Comparison of ENCODE assay signal across 8 cellular contexts in genomic region chr7:103279636-103279962, GRCh38. TPM values are rescaled to one million over a fixed set of nuclear protein-coding genes. Genes with fewer than 3 reads are reported as not detected.
DNase-seq lines count a peak whose midpoint lies in the region; ATAC-seq and TF ChIP-seq lines count a peak whose summit lies in the region.
"Not testable (repeated sequence)": the region's sequence is repeated elsewhere in the genome, so short reads cannot be mapped to it uniquely, and the experiment has no call there.

No MANE protein-coding gene starts in this region.

- H3K4me1 ChIP-seq in gastrocnemius medialis = not testable (repeated sequence)

- CTCF ChIA-PET in WTC11 (lab: Charles Lee) = not testable (repeated sequence)

- not testable (repeated sequence) for TF ChIP-seq CTCF in CD14-positive monocyte (IDR thresholded peaks at IDR 0.05); WTC11 (IDR thresholded peaks at IDR 0.05); gastrocnemius medialis (IDR thresholded peaks at IDR 0.05 in 4 of 5, conservative IDR thresholded peaks at IDR 0.05 in 1 of 5)

- not testable (repeated sequence) for H3K27me3 ChIP-seq in gastrocnemius medialis

- H3K9me3 Mint-ChIP-seq in CD14-positive monocyte, WTC11: not testable (repeated sequence)

- not testable (repeated sequence) for TF ChIP-seq POLR2A in gastrocnemius medialis (IDR thresholded peaks at IDR 0.05)

- H3K27ac ChIP-seq in gastrocnemius medialis = peak overlapping the region in 1 of 4 donors; percentile 26

- H3K4me1 Mint-ChIP-seq in CD14-positive monocyte = peaks cover 19% of the 10 kb centered on the region
- peaks cover 11% of the 10 kb centered on the region for H3K4me1 Mint-ChIP-seq in WTC11

- H3K4me3 ChIP-seq in gastrocnemius medialis = peak overlapping the region; percentile 61 to 73 (median 69)

- not testable (repeated sequence) for H3K36me3 ChIP-seq in gastrocnemius medialis

- POLR2A ChIA-PET in WTC11 (lab: Charles Lee) = not testable (repeated sequence)

- peak; percentile 38 for ATAC-seq in GM19438 (IDR thresholded peaks at IDR 0.05; ENCODE audit: low read depth, unreplicated experiment)
- ATAC-seq in HG03066 (IDR thresholded peaks at IDR 0.05; ENCODE audit: low read depth, unreplicated experiment) = peak; percentile 35
- peak; percentile 86 for ATAC-seq in WTC11
- ATAC-seq in gastrocnemius medialis = not testable (repeated sequence)

- not testable (repeated sequence) for DNase-seq in CD14-positive monocyte (ENCODE audit: low spot score); gastrocnemius medialis
- DNase-seq in NCI-H1436 (lab: John Stamatoyannopoulos, UW) (peak; percentile 37), WTC11 (ENCODE audit: low spot score) (peak; percentile 34), ecto neural progenitor cell (ENCODE audit: low spot score) (peak; percentile 60), kidney tubule cell (ENCODE audit: low spot score) (peak; percentile 45)

- not testable (repeated sequence) for H3K9me3 ChIP-seq in gastrocnemius medialis

- not testable (repeated sequence) for H3K36me3 Mint-ChIP-seq in CD14-positive monocyte, WTC11

- in situ Hi-C loops in gastrocnemius medialis (cut with MboI; ENCODE audit: low sequenced_read_pairs in 4 of 4) = not testable (repeated sequence)

- H3K27ac Mint-ChIP-seq in CD14-positive monocyte = peak overlapping the region in 1 of 7 donors; percentile 74
- not testable (repeated sequence) for H3K27ac Mint-ChIP-seq in WTC11

- peak overlapping the region; percentile 90 to 98 for H3K4me3 Mint-ChIP-seq in CD14-positive monocyte
- peak overlapping the region; percentile 86 for H3K4me3 Mint-ChIP-seq in WTC11

- peaks cover 14 to 22% (median 21%) of the 10 kb centered on the region in 3 donors for H3K27me3 Mint-ChIP-seq in CD14-positive monocyte (ENCODE audit: low read depth in 3 of 3)
- H3K27me3 Mint-ChIP-seq in WTC11 (ENCODE audit: low read depth) = peaks cover 59% of the 10 kb centered on the region

- intact Hi-C loops in CD14-positive monocyte (cut with micrococcal nuclease); gastrocnemius medialis (cut with DNase I; ENCODE audit: low total_unique reads): not testable (repeated sequence)

RNA-seq across cellular contexts. Expression of gene PMPCB, which starts 17.6 kb away (rescaled TPM):
- 10 to 100 TPM; 42.8 to 44.9 TPM for polyA plus RNA-seq in CD14-positive monocyte
- total RNA-seq in WTC11 (2021) (74.4 to 77.6 TPM (median 75.5 TPM) in 3 replicates), gastrocnemius medialis (10 to 100 TPM; 25.1 to 51.3 (median 40.2) TPM)
